Comparison of ENCODE assay signal across 8 cellular contexts in the genomic region with DNA sequence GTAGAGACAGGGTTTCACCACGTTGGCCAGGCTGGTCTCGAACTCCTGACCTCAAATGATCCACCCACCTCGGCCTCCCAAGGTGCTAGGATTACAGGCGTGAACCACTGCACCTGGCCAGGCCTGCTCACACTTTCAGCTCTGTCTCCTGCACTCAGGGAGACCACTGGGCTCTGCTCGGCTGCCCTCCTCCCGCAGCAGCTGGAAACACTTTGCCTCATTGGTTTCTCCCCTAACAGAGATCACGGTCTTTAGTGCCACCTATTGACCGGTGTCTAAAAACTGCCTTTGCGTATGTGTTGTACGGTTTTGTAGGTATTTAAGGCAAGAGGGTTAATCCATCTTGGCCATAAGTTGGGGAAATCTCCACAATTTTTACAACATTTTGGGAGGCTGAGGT. TPM values are rescaled to one million over a fixed set of nuclear protein-coding genes. Genes with fewer than 3 reads are reported as not detected.
DNase-seq lines count a peak whose midpoint lies in the region; ATAC-seq and TF ChIP-seq lines count a peak whose summit lies in the region.
"Not testable (repeated sequence)": the region's sequence is repeated elsewhere in the genome, so short reads cannot be mapped to it uniquely, and the experiment has no call there.

No MANE protein-coding gene starts in this region.

- not testable (repeated sequence) for H3K27me3 ChIP-seq in colonic mucosa

- H3K9me3 ChIP-seq in T-helper 17 cell (ENCODE audit: control insufficient read depth, low read length, poor library complexity, severe bottlenecking); colonic mucosa: not testable (repeated sequence)

- peaks cover 20% of the 10 kb centered on the region for H3K27me3 Mint-ChIP-seq in T-helper 17 cell

- not testable (repeated sequence) for TF ChIP-seq CTCF in colonic mucosa (IDR thresholded peaks at IDR 0.05)

- peak; percentile 48 for DNase-seq in DMS 273 treated with DMSO at 0.1 percent for 48 hours (lab: John Stamatoyannopoulos, UW)
- DNase-seq in HUDEP-2 (lab: John Stamatoyannopoulos, UW; ENCODE audit: unreplicated experiment in 76 of 76), result peak in 53 of 76 experiments; percentile 1 to 65 (median 23)
- DNase-seq in NCI-H2227 treated with DMSO at 0.1 percent for 48 hours (lab: John Stamatoyannopoulos, UW), result peak; percentile 78
- DNase-seq in T-helper 17 cell, result not testable (repeated sequence)
- peak; percentile 43 for DNase-seq in colonic mucosa
- peak; percentile 92 for DNase-seq in left kidney (ENCODE audit: low read depth, low spot score)
- DNase-seq in stimulated activated effector memory CD8-positive, alpha-beta T cell treated with anti-CD3 and anti-CD28 coated beads, Interleukin-12 subunit alpha, Interleukin-12 subunit beta, amount 100 ng/mL, for 72 hours (ENCODE audit: low spot score in 2 of 2), result peak in 1 of 2 donors; percentile 51

- H3K4me3 Mint-ChIP-seq in T-helper 17 cell; stimulated activated effector memory CD8-positive, alpha-beta T cell treated with anti-CD3 and anti-CD28 coated beads, Interleukin-12 subunit alpha, Interleukin-12 subunit beta, amount 100 ng/mL, for 72 hours: not testable (repeated sequence)

- not testable (repeated sequence) for H3K36me3 Mint-ChIP-seq in T-helper 17 cell (ENCODE audit: low read depth); stimulated activated effector memory CD8-positive, alpha-beta T cell treated with anti-CD3 and anti-CD28 coated beads, Interleukin-12 subunit alpha, Interleukin-12 subunit beta, amount 100 ng/mL, for 72 hours

- not testable (repeated sequence) for H3K4me1 Mint-ChIP-seq in T-helper 17 cell; stimulated activated effector memory CD8-positive, alpha-beta T cell treated with anti-CD3 and anti-CD28 coated beads, Interleukin-12 subunit alpha, Interleukin-12 subunit beta, amount 100 ng/mL, for 72 hours

- not testable (repeated sequence) for H3K9ac ChIP-seq in colonic mucosa (ENCODE audit: low read depth in 2 of 2, low read length in 2 of 2)

- not testable (repeated sequence) for H3K9me3 Mint-ChIP-seq in stimulated activated effector memory CD8-positive, alpha-beta T cell treated with anti-CD3 and anti-CD28 coated beads, Interleukin-12 subunit alpha, Interleukin-12 subunit beta, amount 100 ng/mL, for 72 hours

- H3K4me1 ChIP-seq in colonic mucosa, result not testable (repeated sequence)

- H3K27ac ChIP-seq in colonic mucosa, result not testable (repeated sequence)

- H3K36me3 ChIP-seq in colonic mucosa, result not testable (repeated sequence)

- H3K27ac Mint-ChIP-seq in T-helper 17 cell; stimulated activated effector memory CD8-positive, alpha-beta T cell treated with anti-CD3 and anti-CD28 coated beads, Interleukin-12 subunit alpha, Interleukin-12 subunit beta, amount 100 ng/mL, for 72 hours: not testable (repeated sequence)

- H3K4me3 ChIP-seq in colonic mucosa, result not testable (repeated sequence)

- intact Hi-C loops in colonic mucosa (cut with DNase I), result not testable (repeated sequence)

- ATAC-seq in GM19463 (IDR thresholded peaks at IDR 0.05; ENCODE audit: unreplicated experiment) (peak; percentile 69), T-helper 17 cell (peak; percentile 45)
- peak; percentile 48 for ATAC-seq in stimulated activated effector memory CD8-positive, alpha-beta T cell treated with anti-CD3 and anti-CD28 coated beads, Interleukin-12 subunit alpha, Interleukin-12 subunit beta, amount 100 ng/mL, for 72 hours

RNA-seq across cellular contexts. Expression of a gene that starts 23.4 kb away (rescaled TPM):
- not detected for total RNA-seq in T-helper 17 cell
- not detected for total RNA-seq in colonic mucosa
